In genomic region chr7:151089893-151090730, GRCh38 we compare ENCODE assay signal across 10 cellular contexts. TPM values are rescaled to one million over a fixed set of nuclear protein-coding genes. Genes with fewer than 3 reads are reported as not detected.
A peak's percentile ranks its signal among the peaks of the same experiment; 100 is the strongest.
DNase-seq lines count a peak whose midpoint lies in the region; ATAC-seq, FAIRE-seq and TF ChIP-seq lines count a peak whose summit lies in the region.
"Had no signal": no experiment of that assay in that cellular context is flagged by ENCODE, and none has a peak within 500 bp of the region (broad histone marks: within the 10 kb centered on the region; RNA-seq: fewer than 3 reads in every experiment).

No MANE protein-coding gene starts in this region.

- TF ChIP-seq CTCF in GM23338 (conservative IDR thresholded peaks at IDR 0.05; ENCODE audit: low read depth in 2 of 2) = no peak
- no peak for TF ChIP-seq CTCF in GM12878 (IDR thresholded peaks at IDR 0.05 in 2 of 3, conservative IDR thresholded peaks at IDR 0.05 in 1 of 3; ENCODE audit: control insufficient read depth in 2 of 3, extremely low read depth in 1 of 3, insufficient read depth in 1 of 3, low read depth in 3 of 3, low read length in 3 of 3)
- TF ChIP-seq CTCF in gastrocnemius medialis (IDR thresholded peaks at IDR 0.05 in 4 of 5, conservative IDR thresholded peaks at IDR 0.05 in 1 of 5) = no peak

- in situ Hi-C loops in GM12878 (cut with MboI) (no loop called here), gastrocnemius medialis (cut with MboI; ENCODE audit: low sequenced_read_pairs in 4 of 4) (no loop called here)

- peaks cover 78% of the 10 kb centered on the region for H3K79me2 ChIP-seq in GM23338 (replicated peaks; ENCODE audit: insufficient read depth)
- peaks cover 77% of the 10 kb centered on the region for H3K79me2 ChIP-seq in GM12878 (ENCODE audit: control insufficient read depth, insufficient read depth, low read length)

- H3K4me3 Mint-ChIP-seq in GM23338 = peak overlapping the region; percentile 76; the same call in 1 of the 3 replicates

- intact Hi-C loops in GM12878 (cut with micrococcal nuclease; ENCODE audit: unreplicated experiment) (loop anchor here (2.0 kb wide), 2 partner anchors 21 to 31 kb away; partner anchors contain the start of gene SLC4A2), gastrocnemius medialis (cut with DNase I; ENCODE audit: low total_unique reads) (loop anchor here (5.0 to 10.0 kb wide), 3 partner anchors 137 to 1375 kb away; partner anchors contain the start of gene ABCF2)

- no peaks in the 10 kb centered on the region for H3K9me3 ChIP-seq in GM12878 (replicated peaks; ENCODE audit: control insufficient read depth, insufficient read depth, low read length)
- no peaks in the 10 kb centered on the region for H3K9me3 ChIP-seq in gastrocnemius medialis

- H3K4me1 ChIP-seq in GM23338 (ENCODE audit: insufficient read depth) = peaks cover 24% of the 10 kb centered on the region
- H3K4me1 ChIP-seq in GM12878 (ENCODE audit: control insufficient read depth, insufficient read depth, low read length) = peaks cover 18% of the 10 kb centered on the region
- peaks cover 29 to 39% of the 10 kb centered on the region in 2 donors for H3K4me1 ChIP-seq in gastrocnemius medialis

- no peak overlapping the region for H2AFZ ChIP-seq in GM23338
- no peak overlapping the region for H2AFZ ChIP-seq in GM12878 (ENCODE audit: control insufficient read depth, low read depth, low read length)

- ATAC-seq in GM23338 = no peak
- no peak for ATAC-seq in GM12878
- no peak for ATAC-seq in gastrocnemius medialis
- ATAC-seq in HG03342 (IDR thresholded peaks at IDR 0.05; ENCODE audit: unreplicated experiment) = no peak
- ATAC-seq in HG03571 (IDR thresholded peaks at IDR 0.05; ENCODE audit: unreplicated experiment) = no peak
- no peak for ATAC-seq in GM21390 (IDR thresholded peaks at IDR 0.05; ENCODE audit: unreplicated experiment)
- ATAC-seq in GM19328 (IDR thresholded peaks at IDR 0.05; ENCODE audit: unreplicated experiment) = no peak

- no TSS peak for BruUV-seq in GM12878 (replicated peaks; lab: Mats Ljungman, UMichigan)

- 0 out of 2 replicates have a peak overlapping the region, but pooled peaks have one; percentile 88 for H3K4me3 ChIP-seq in GM23338
- H3K4me3 ChIP-seq in GM12878 = peak overlapping the region; percentile 87; the same call in 1 of the 2 replicates
- H3K4me3 ChIP-seq in gastrocnemius medialis = peak overlapping the region in 2 of 4 donors; percentile 23 to 75

- POLR2A ChIA-PET in GM12878 (lab: Charles Lee) = interaction anchor here (0.7 to 0.8 kb wide), 2 partner anchors 9 to 51 kb away, joined by 4 to 7 read pairs; partner anchors contain the start of gene FASTK

- RAD21 ChIA-PET in GM12878 (lab: Charles Lee; ENCODE audit: unreplicated experiment) = interaction anchor here (0.9 kb wide), 1 partner anchor 30 kb away, joined by 3 read pairs; no protein-coding TSS in a partner anchor

- H3K36me3 Mint-ChIP-seq in GM23338 (ENCODE audit: low read depth) = peaks cover 15% of the 10 kb centered on the region

- H3K27me3 ChIP-seq in GM23338 (ENCODE audit: insufficient read depth) (peaks cover 37% of the 10 kb centered on the region), GM12878 (replicated peaks in 1 of 2; ENCODE audit: control insufficient read depth in 2 of 2, insufficient read depth in 2 of 2, low read length in 1 of 2) (no peaks in the 10 kb centered on the region), gastrocnemius medialis (no peaks in the 10 kb centered on the region)

- no peak for TF ChIP-seq RAD21 in GM12878 (IDR thresholded peaks at IDR 0.05; ENCODE audit: insufficient read depth, low read depth, low read length)

- no peaks in the 10 kb centered on the region for H3K9me2 ChIP-seq in GM23338 (ENCODE audit: insufficient read depth)

- H3K36me3 ChIP-seq in GM23338 (ENCODE audit: insufficient read depth) (no peaks in the 10 kb centered on the region), GM12878 (ENCODE audit: control insufficient read depth in 2 of 2, insufficient read depth in 2 of 2, low read length in 1 of 2) (peaks cover 0 to 2% of the 10 kb centered on the region in 2 experiments; a peak in 2 of 4 replicates), gastrocnemius medialis (peaks cover 0 to 4% of the 10 kb centered on the region in 2 donors)

- H4K20me1 ChIP-seq in GM23338 (replicated peaks; ENCODE audit: insufficient read depth) (peaks cover 72% of the 10 kb centered on the region), GM12878 (ENCODE audit: control insufficient read depth, insufficient read depth) (no peaks in the 10 kb centered on the region; the same call in 1 of the 2 replicates)

- H3K9ac ChIP-seq in GM12878 (ENCODE audit: control insufficient read depth, insufficient read depth, low read length) = no peak overlapping the region; the same call in 1 of the 2 replicates

- CTCF ChIA-PET in GM12878 (lab: Yijun Ruan, JAX) = interaction anchor here (0.8 to 2.5 kb wide), 9 partner anchors 8 to 154 kb away, joined by 3 to 13 read pairs (median 4); no protein-coding TSS in a partner anchor

- H3K27me3 Mint-ChIP-seq in GM23338 (ENCODE audit: insufficient read depth, low read depth, poor library complexity) = peaks cover 40% of the 10 kb centered on the region

- peaks cover 18% of the 10 kb centered on the region for H3F3A ChIP-seq in GM23338 (replicated peaks; ENCODE audit: low read depth)

- H3K9me3 Mint-ChIP-seq in GM23338 = no peaks in the 10 kb centered on the region

- no peak for FAIRE-seq in GM12878 (lab: Jason Lieb, UNC)

- WGBS in GM12878 (ENCODE audit: insufficient coverage, insufficient replicate concordance, low lambda C conversion rate, missing lambda C conversion rate) = 91% methylated on average over 19 of the region's 22 CpGs

- peak overlapping the region; percentile 98 for H3K4me2 ChIP-seq in GM23338
- H3K4me2 ChIP-seq in GM12878 (ENCODE audit: control insufficient read depth, insufficient read depth) = peak overlapping the region; percentile 95; the same call in 1 of the 2 replicates

- SMC1A ChIA-PET in GM12878 (lab: Charles Lee; ENCODE audit: uncharacterized antibody, unreplicated experiment) = no interaction called here

- peaks cover 44% of the 10 kb centered on the region for H3K4me1 Mint-ChIP-seq in GM23338

- H3K27ac ChIP-seq in GM23338 (ENCODE audit: low read depth) = no peak overlapping the region
- peak overlapping the region; percentile 80; the same call in 1 of the 2 replicates for H3K27ac ChIP-seq in GM12878 (ENCODE audit: control insufficient read depth, insufficient read depth)
- H3K27ac ChIP-seq in gastrocnemius medialis = peak overlapping the region; percentile 85 to 96 (median 86)

- TF ChIP-seq POLR2A in GM12878 (IDR thresholded peaks at IDR 0.05; ENCODE audit: low read depth, low read length) (no peak), gastrocnemius medialis (IDR thresholded peaks at IDR 0.05) (no peak)

- no peak for DNase-seq in GM23338 (ENCODE audit: low spot score)
- DNase-seq in GM12878 (ENCODE audit: low read depth, low spot score) = no peak
- peak; percentile 18 for DNase-seq in iris pigment epithelial cell (ENCODE audit: low read depth)
- no peak for DNase-seq in gastrocnemius medialis
- DNase-seq: COR-L47, KG1 had no signal

- no peak for TF ChIP-seq EP300 in GM12878 (IDR thresholded peaks at IDR 0.05; ENCODE audit: borderline replicate concordance in 1 of 2, control insufficient read depth in 1 of 2, low read depth in 2 of 2, low read length in 2 of 2)

- no peak overlapping the region for H3K27ac Mint-ChIP-seq in GM23338

RNA-seq across cellular contexts. Expression of gene AGAP3, which starts 3.8 kb away (rescaled TPM):
- 32.2 and 39.2 TPM in 2 replicates for total RNA-seq in GM23338 (2014; rRNA removed; shearing (Covaris generic))
- polyA plus RNA-seq in GM23338 (2016; fragmentation: Nextera tagmentation; extraction: Ambion mirVana) (24.0 and 24.9 TPM in 2 replicates), GM12878 (2011; rRNA removed) (16.6 and 28.5 TPM in 2 replicates), GM12878 (2014; fragmentation: Illumina TruSeq; extraction: Trizol) (7.2 and 16.0 TPM in 2 replicates), GM12878 (2014; fragmentation: Nextera tagmentation; extraction: Ambion mirVana) (1 to 10 TPM; 1.8 to 4.7 TPM), GM12878 (2014; rRNA removed) (39.8 and 40.5 TPM in 2 replicates), GM12878 (2016; fragmentation: Nextera tagmentation; extraction: Ambion mirVana) (1 to 10 TPM; 8.5 to 9.0 TPM)
- 96.1 TPM in 2 replicates for total RNA-seq in GM12878 (2013; cell fraction: nucleolus; rRNA removed)
- total RNA-seq in GM12878 (2014; rRNA removed) (20.7 and 24.7 TPM in 2 replicates), GM12878 (2014; rRNA removed; fragmentation: Illumina TruSeq; extraction: Trizol) (13.4 and 15.4 TPM in 2 replicates), GM12878 (2021) (62.9 and 68.1 TPM in 2 replicates), gastrocnemius medialis (10 to 100 TPM; 31.1 to 65.3 (median 36.3) TPM)
- polyA plus RNA-seq in GM12878 (2011; ENCODE audit: low read depth) = 7.9 TPM
- 51.9 and 57.9 TPM in 2 replicates for polyA plus RNA-seq in GM12878 (2011; cell fraction: cytosol; rRNA removed)
- polyA plus RNA-seq in GM12878 (2011; cell fraction: nucleus; rRNA removed) = 172 and 269 TPM in 2 replicates
- polyA plus RNA-seq in GM12878 (2012) = 21.8 and 23.5 TPM in 2 replicates
- polyA minus RNA-seq in GM12878 (2011; rRNA and poly(A)+ RNA removed) = 25.7 and 40.0 TPM in 2 replicates
- 17.4 and 25.4 TPM in 2 replicates for polyA minus RNA-seq in GM12878 (2011; cell fraction: cytosol; rRNA and poly(A)+ RNA removed)
- polyA minus RNA-seq in GM12878 (2011; cell fraction: nucleus; rRNA and poly(A)+ RNA removed) = 49.2 and 81.9 TPM in 2 replicates

RNA-seq across cellular contexts. Expression of gene TMUB1, which starts 6.8 kb away (rescaled TPM):
- 37.1 and 61.1 TPM in 2 replicates for total RNA-seq in GM23338 (2014; rRNA removed; shearing (Covaris generic))
- 47.6 and 59.6 TPM in 2 replicates for polyA plus RNA-seq in GM23338 (2016; fragmentation: Nextera tagmentation; extraction: Ambion mirVana)
- 13.2 and 14.1 TPM in 2 replicates for total RNA-seq in GM12878 (2013; cell fraction: nucleolus; rRNA removed)
- 48.2 and 51.6 TPM in 2 replicates for total RNA-seq in GM12878 (2014; rRNA removed)
- total RNA-seq in GM12878 (2014; rRNA removed; fragmentation: Illumina TruSeq; extraction: Trizol) = 10.8 and 12.3 TPM in 2 replicates
- 74.7 and 79.5 TPM in 2 replicates for total RNA-seq in GM12878 (2021)
- polyA plus RNA-seq in GM12878 (2011; ENCODE audit: low read depth) = 10.6 TPM
- 4.9 and 17.8 TPM in 2 replicates for polyA plus RNA-seq in GM12878 (2011; rRNA removed)
- 33.1 and 43.2 TPM in 2 replicates for polyA plus RNA-seq in GM12878 (2011; cell fraction: cytosol; rRNA removed)
- 70.0 and 81.9 TPM in 2 replicates for polyA plus RNA-seq in GM12878 (2011; cell fraction: nucleus; rRNA removed)
- 59.9 and 68.3 TPM in 2 replicates for polyA plus RNA-seq in GM12878 (2012)
- 1.4 and 11.9 TPM in 2 replicates for polyA plus RNA-seq in GM12878 (2014; fragmentation: Illumina TruSeq; extraction: Trizol)
- under 1 TPM in 1 of 2 experiments, not detected in 1; 0.27 TPM for polyA plus RNA-seq in GM12878 (2014; fragmentation: Nextera tagmentation; extraction: Ambion mirVana)
- 63.9 and 74.4 TPM in 2 replicates for polyA plus RNA-seq in GM12878 (2014; rRNA removed)
- polyA plus RNA-seq in GM12878 (2016; fragmentation: Nextera tagmentation; extraction: Ambion mirVana) = 10 to 100 TPM; 41.3 to 48.4 TPM
- polyA minus RNA-seq in GM12878 (2011; rRNA and poly(A)+ RNA removed) = 4.5 and 12.9 TPM in 2 replicates
- polyA minus RNA-seq in GM12878 (2011; cell fraction: cytosol; rRNA and poly(A)+ RNA removed) = 16.6 and 17.5 TPM in 2 replicates
- 8.8 and 11.9 TPM in 2 replicates for polyA minus RNA-seq in GM12878 (2011; cell fraction: nucleus; rRNA and poly(A)+ RNA removed)
- total RNA-seq in gastrocnemius medialis = 100 to 1,000 TPM in 2 of 4 donors, 10 to 100 TPM in 2; 55.5 to 137 (median 97.4) TPM

RNA-seq across cellular contexts. Expression of gene FASTK, which starts 9.5 kb away (rescaled TPM):
- total RNA-seq in GM23338 (2014; rRNA removed; shearing (Covaris generic)) = 42.5 and 57.4 TPM in 2 replicates
- polyA plus RNA-seq in GM23338 (2016; fragmentation: Nextera tagmentation; extraction: Ambion mirVana) = 36.4 and 37.4 TPM in 2 replicates
- 94.3 and 112 TPM in 2 replicates for total RNA-seq in GM12878 (2013; cell fraction: nucleolus; rRNA removed)
- total RNA-seq in GM12878 (2014; rRNA removed) = 84.3 and 93.9 TPM in 2 replicates
- 22.8 and 26.6 TPM in 2 replicates for total RNA-seq in GM12878 (2014; rRNA removed; fragmentation: Illumina TruSeq; extraction: Trizol)
- 79.2 and 82.0 TPM in 2 replicates for total RNA-seq in GM12878 (2021)
- polyA plus RNA-seq in GM12878 (2011; ENCODE audit: low read depth) = 16.1 TPM
- 13.0 and 26.9 TPM in 2 replicates for polyA plus RNA-seq in GM12878 (2011; rRNA removed)
- polyA plus RNA-seq in GM12878 (2011; cell fraction: cytosol; rRNA removed) = 41.0 and 54.1 TPM in 2 replicates
- 382 and 387 TPM in 2 replicates for polyA plus RNA-seq in GM12878 (2011; cell fraction: nucleus; rRNA removed)
- 54.4 and 55.2 TPM in 2 replicates for polyA plus RNA-seq in GM12878 (2012)
- 8.5 and 23.7 TPM in 2 replicates for polyA plus RNA-seq in GM12878 (2014; fragmentation: Illumina TruSeq; extraction: Trizol)
- 1 to 10 TPM in 1 of 2 experiments, under 1 TPM in 1; 0.19 to 4.1 TPM for polyA plus RNA-seq in GM12878 (2014; fragmentation: Nextera tagmentation; extraction: Ambion mirVana)
- 102 and 123 TPM in 2 replicates for polyA plus RNA-seq in GM12878 (2014; rRNA removed)
- 10 to 100 TPM; 86.3 to 96.5 TPM for polyA plus RNA-seq in GM12878 (2016; fragmentation: Nextera tagmentation; extraction: Ambion mirVana)
- 18.9 and 39.2 TPM in 2 replicates for polyA minus RNA-seq in GM12878 (2011; rRNA and poly(A)+ RNA removed)
- 13.2 and 13.5 TPM in 2 replicates for polyA minus RNA-seq in GM12878 (2011; cell fraction: cytosol; rRNA and poly(A)+ RNA removed)
- 59.7 and 77.0 TPM in 2 replicates for polyA minus RNA-seq in GM12878 (2011; cell fraction: nucleus; rRNA and poly(A)+ RNA removed)
- total RNA-seq in gastrocnemius medialis = 100 to 1,000 TPM; 108 to 181 (median 141) TPM

RNA-seq across cellular contexts. Expression of gene SLC4A2, which starts 30.7 kb away (rescaled TPM):
- total RNA-seq in GM23338 (2014; rRNA removed; shearing (Covaris generic)) = 90.4 and 106 TPM in 2 replicates
- polyA plus RNA-seq in GM23338 (2016; fragmentation: Nextera tagmentation; extraction: Ambion mirVana) (64.8 and 75.5 TPM in 2 replicates), GM12878 (2011; rRNA removed) (10.8 and 25.8 TPM in 2 replicates), GM12878 (2014; fragmentation: Illumina TruSeq; extraction: Trizol) (2.9 and 21.9 TPM in 2 replicates), GM12878 (2014; fragmentation: Nextera tagmentation; extraction: Ambion mirVana) (10 to 100 TPM in 1 of 2 experiments, 1 to 10 TPM in 1; 2.7 to 12.1 TPM), GM12878 (2014; rRNA removed) (63.8 and 68.7 TPM in 2 replicates), GM12878 (2016; fragmentation: Nextera tagmentation; extraction: Ambion mirVana) (10 to 100 TPM; 34.4 to 38.9 TPM)
- 37.3 and 42.1 TPM in 2 replicates for total RNA-seq in GM12878 (2013; cell fraction: nucleolus; rRNA removed)
- total RNA-seq in GM12878 (2014; rRNA removed) (50.7 and 51.0 TPM in 2 replicates), GM12878 (2014; rRNA removed; fragmentation: Illumina TruSeq; extraction: Trizol) (15.6 and 17.4 TPM in 2 replicates), GM12878 (2021) (69.1 and 78.6 TPM in 2 replicates), gastrocnemius medialis (10 to 100 TPM; 27.5 to 39.6 (median 33.0) TPM)
- 14.2 TPM for polyA plus RNA-seq in GM12878 (2011; ENCODE audit: low read depth)
- polyA plus RNA-seq in GM12878 (2011; cell fraction: cytosol; rRNA removed) = 32.2 and 35.6 TPM in 2 replicates
- polyA plus RNA-seq in GM12878 (2011; cell fraction: nucleus; rRNA removed) = 168 and 199 TPM in 2 replicates
- polyA plus RNA-seq in GM12878 (2012) = 46.6 and 51.1 TPM in 2 replicates
- 10.8 and 27.9 TPM in 2 replicates for polyA minus RNA-seq in GM12878 (2011; rRNA and poly(A)+ RNA removed)
- polyA minus RNA-seq in GM12878 (2011; cell fraction: cytosol; rRNA and poly(A)+ RNA removed) = 10.4 and 11.4 TPM in 2 replicates
- 46.8 and 68.3 TPM in 2 replicates for polyA minus RNA-seq in GM12878 (2011; cell fraction: nucleus; rRNA and poly(A)+ RNA removed)

RNA-seq across cellular contexts. Expression of gene CDK5, which starts 32.4 kb away (rescaled TPM):
- 17.4 and 19.8 TPM in 2 replicates for total RNA-seq in GM23338 (2014; rRNA removed; shearing (Covaris generic))
- polyA plus RNA-seq in GM23338 (2016; fragmentation: Nextera tagmentation; extraction: Ambion mirVana) (27.1 TPM in 2 replicates), GM12878 (2011; rRNA removed) (20.2 and 24.5 TPM in 2 replicates), GM12878 (2014; fragmentation: Illumina TruSeq; extraction: Trizol) (13.9 and 19.4 TPM in 2 replicates), GM12878 (2014; fragmentation: Nextera tagmentation; extraction: Ambion mirVana) (1 to 10 TPM; 1.5 to 8.1 TPM), GM12878 (2014; rRNA removed) (23.5 and 27.6 TPM in 2 replicates), GM12878 (2016; fragmentation: Nextera tagmentation; extraction: Ambion mirVana) (10 to 100 TPM; 33.1 to 33.4 TPM)
- total RNA-seq in GM12878 (2013; cell fraction: nucleolus; rRNA removed) = 7.9 and 9.3 TPM in 2 replicates
- total RNA-seq in GM12878 (2014; rRNA removed) (25.9 and 30.3 TPM in 2 replicates), GM12878 (2014; rRNA removed; fragmentation: Illumina TruSeq; extraction: Trizol) (18.2 and 19.4 TPM in 2 replicates), GM12878 (2021) (19.1 and 19.7 TPM in 2 replicates), gastrocnemius medialis (10 to 100 TPM in 1 of 4 donors, 1 to 10 TPM in 3; 3.7 to 10.7 (median 5.9) TPM)
- polyA plus RNA-seq in GM12878 (2011; ENCODE audit: low read depth) = 6.6 TPM
- 39.7 and 49.3 TPM in 2 replicates for polyA plus RNA-seq in GM12878 (2011; cell fraction: cytosol; rRNA removed)
- 31.1 TPM in 2 replicates for polyA plus RNA-seq in GM12878 (2011; cell fraction: nucleus; rRNA removed)
- 11.1 and 12.6 TPM in 2 replicates for polyA plus RNA-seq in GM12878 (2012)
- 24.7 and 28.3 TPM in 2 replicates for polyA minus RNA-seq in GM12878 (2011; rRNA and poly(A)+ RNA removed)
- polyA minus RNA-seq in GM12878 (2011; cell fraction: cytosol; rRNA and poly(A)+ RNA removed) = 7.6 and 12.2 TPM in 2 replicates
- polyA minus RNA-seq in GM12878 (2011; cell fraction: nucleus; rRNA and poly(A)+ RNA removed) = 13.7 and 18.2 TPM in 2 replicates
